In genomic region chr2:105691942-105692341, GRCh38 we compare ENCODE assay signal across 17 cellular contexts. TPM values are rescaled to one million over a fixed set of nuclear protein-coding genes. Genes with fewer than 3 reads are reported as not detected.
DNase-seq lines count a peak whose midpoint lies in the region; ATAC-seq, FAIRE-seq and TF ChIP-seq lines count a peak whose summit lies in the region.
"Had no signal": no experiment of that assay in that cellular context is flagged by ENCODE, and none has a peak within 500 bp of the region (broad histone marks: within the 10 kb centered on the region; RNA-seq: fewer than 3 reads in every experiment).

No MANE protein-coding gene starts in this region.

- no peak overlapping the region for H3K4me3 ChIP-seq in H7 (ENCODE audit: insufficient read depth, low read depth, low read length)
- peak overlapping the region in 1 of 2 donors; percentile 13 for H3K4me3 ChIP-seq in neuronal stem cell (ENCODE audit: low read length in 2 of 2)
- no peak overlapping the region for H3K4me3 ChIP-seq in kidney (ENCODE audit: low read length in 2 of 2)
- no peak overlapping the region for H3K4me3 ChIP-seq in uterus
- H3K4me3 ChIP-seq: tibial nerve had no signal

- H3K36me3 Mint-ChIP-seq in activated naive CD4-positive, alpha-beta T cell treated with anti-CD3 and anti-CD28 coated beads for 36 hours (ENCODE audit: low read depth) = no peaks in the 10 kb centered on the region

- H4K8ac ChIP-seq in neuronal stem cell (ENCODE audit: low read depth, low read length) = no peak overlapping the region

- intact Hi-C loops in kidney (cut with DNase I) (no loop called here), uterus (cut with DNase I; ENCODE audit: low total_unique reads) (no loop called here)
- intact Hi-C loops in activated naive CD4-positive, alpha-beta T cell treated with anti-CD3 and anti-CD28 coated beads for 36 hours (cut with micrococcal nuclease) = no loop called here

- H3K18ac ChIP-seq in neuronal stem cell (ENCODE audit: low read length) = peak overlapping the region; percentile 54

- H3K27me3 Mint-ChIP-seq in activated naive CD4-positive, alpha-beta T cell treated with anti-CD3 and anti-CD28 coated beads for 36 hours (ENCODE audit: low read depth) = no peaks in the 10 kb centered on the region

- H2BK12ac ChIP-seq in neuronal stem cell (ENCODE audit: low read length) = no peak overlapping the region

- H3K79me1 ChIP-seq in neuronal stem cell (ENCODE audit: low read depth, low read length) = no peaks in the 10 kb centered on the region

- no peak overlapping the region for H2AK5ac ChIP-seq in neuronal stem cell (ENCODE audit: low read depth, low read length)

- H3K27me3 ChIP-seq in H7 (ENCODE audit: control insufficient read depth, insufficient read depth, low read length) (no peaks in the 10 kb centered on the region), neuronal stem cell (ENCODE audit: control insufficient read depth in 3 of 3, insufficient read depth in 3 of 3, low read depth in 1 of 3, low read length in 3 of 3) (no peaks in the 10 kb centered on the region), uterus (no peaks in the 10 kb centered on the region)
- H3K27me3 ChIP-seq: tibial nerve had no signal

- ATAC-seq in GM18868 (IDR thresholded peaks at IDR 0.05; ENCODE audit: unreplicated experiment) (peak; percentile 97), HG03571 (IDR thresholded peaks at IDR 0.05; ENCODE audit: unreplicated experiment) (peak; percentile 64)
- ATAC-seq: activated naive CD4-positive, alpha-beta T cell treated with anti-CD3 and anti-CD28 coated beads, Interleukin-2, amount 50 U/mL, for 72 hours had no signal

- H3K36me3 ChIP-seq in H7 (replicated peaks; ENCODE audit: control insufficient read depth, insufficient read depth, low read length) = no peaks in the 10 kb centered on the region
- no peaks in the 10 kb centered on the region for H3K36me3 ChIP-seq in neuronal stem cell (replicated peaks in 1 of 2; ENCODE audit: control insufficient read depth in 2 of 2, insufficient read depth in 2 of 2, low read length in 2 of 2)
- H3K36me3 ChIP-seq in kidney (ENCODE audit: control insufficient read depth in 1 of 2, insufficient read depth in 2 of 2, low read length in 2 of 2) = no peaks in the 10 kb centered on the region
- H3K36me3 ChIP-seq in uterus = no peaks in the 10 kb centered on the region
- H3K36me3 ChIP-seq: tibial nerve had no signal

- no CpG with 5 or more reads among the region's 5 CpGs for WGBS in neuronal stem cell (ENCODE audit: extremely low coverage in 2 of 2, insufficient read length in 2 of 2, insufficient replicate concordance in 1 of 2), 2 donors

- no peak overlapping the region for H3K23ac ChIP-seq in neuronal stem cell (ENCODE audit: low read depth, low read length, poor library complexity)

- no peaks in the 10 kb centered on the region for H3K4me1 Mint-ChIP-seq in activated naive CD4-positive, alpha-beta T cell treated with anti-CD3 and anti-CD28 coated beads for 36 hours (ENCODE audit: low read depth)

- H2BK5ac ChIP-seq in neuronal stem cell (ENCODE audit: low read length) = no peak overlapping the region

- no peak overlapping the region for H3K4me2 ChIP-seq in neuronal stem cell (ENCODE audit: insufficient read depth, low read length, poor library complexity, severe bottlenecking)

- H3K27ac ChIP-seq in neuronal stem cell (replicated peaks; ENCODE audit: low read length) = no peak overlapping the region
- no peak overlapping the region for H3K27ac ChIP-seq in kidney (ENCODE audit: low read depth in 2 of 2, low read length in 2 of 2)
- H3K27ac ChIP-seq in uterus = no peak overlapping the region
- H3K27ac ChIP-seq: tibial nerve had no signal

- no peak overlapping the region for H4K91ac ChIP-seq in neuronal stem cell (ENCODE audit: low read depth, low read length, poor library complexity)

- H3K4me1 ChIP-seq in neuronal stem cell (ENCODE audit: control insufficient read depth in 2 of 2, insufficient read depth in 1 of 2, low read depth in 1 of 2, low read length in 2 of 2) (peaks cover 0 to 2% of the 10 kb centered on the region in 2 donors), kidney (ENCODE audit: control insufficient read depth in 1 of 2, insufficient read depth in 1 of 2, low read depth in 1 of 2, low read length in 2 of 2) (no peaks in the 10 kb centered on the region), uterus (no peaks in the 10 kb centered on the region)

- H2BK120ac ChIP-seq in neuronal stem cell (ENCODE audit: low read depth, low read length) = no peak overlapping the region

- no peak for FAIRE-seq in kidney (lab: Jason Lieb, UNC)
- FAIRE-seq: bronchial epithelial cell had no signal

- H3K9me3 ChIP-seq in neuronal stem cell (replicated peaks in 1 of 2; ENCODE audit: control insufficient read depth in 2 of 2, insufficient read depth in 1 of 2, low read depth in 1 of 2, low read length in 2 of 2) (no peaks in the 10 kb centered on the region), kidney (ENCODE audit: control insufficient read depth in 1 of 2, low read length in 2 of 2) (no peaks in the 10 kb centered on the region), uterus (no peaks in the 10 kb centered on the region)
- H3K9me3 ChIP-seq: tibial nerve had no signal

- no peak overlapping the region for H3K14ac ChIP-seq in neuronal stem cell (ENCODE audit: low read length)

- CTCF ChIA-PET in activated naive CD4-positive, alpha-beta T cell treated with anti-CD3 and anti-CD28 coated beads for 36 hours (lab: Charles Lee) = no interaction called here

- peak overlapping the region; percentile 13 for H2AFZ ChIP-seq in neuronal stem cell (ENCODE audit: low read length)

- DNase-seq in H7 (peak; percentile 29), neuronal stem cell (ENCODE audit: low spot score) (no peak), kidney (no peak), uterus (no peak), NCI-H2171 treated with DMSO at 0.1 percent for 48 hours (lab: John Stamatoyannopoulos, UW) (no peak)
- no peak for DNase-seq in activated naive CD4-positive, alpha-beta T cell treated with anti-CD3 and anti-CD28 coated beads for 36 hours
- DNase-seq: effector CD4-positive, alpha-beta T cell; HFFc6; KG1; NCI-H1436; NCI-H510A treated with DMSO at 0.1 percent for 48 hours; posterior cingulate gyrus had no signal

- H3K4me3 Mint-ChIP-seq in activated naive CD4-positive, alpha-beta T cell treated with anti-CD3 and anti-CD28 coated beads for 36 hours = no peak overlapping the region
- H3K4me3 Mint-ChIP-seq: HFFc6 had no signal

- H3K4ac ChIP-seq in neuronal stem cell (ENCODE audit: low read length) = no peak overlapping the region

- TF ChIP-seq POLR2A in uterus (IDR thresholded peaks at IDR 0.05) = no peak

- H3K9me3 Mint-ChIP-seq in activated naive CD4-positive, alpha-beta T cell treated with anti-CD3 and anti-CD28 coated beads for 36 hours = no peaks in the 10 kb centered on the region
- H3K9me3 Mint-ChIP-seq: HFFc6 had no signal

- H3K9ac ChIP-seq in neuronal stem cell (ENCODE audit: low read depth, low read length, poor library complexity) (no peak overlapping the region), kidney (ENCODE audit: low read length in 2 of 2) (no peak overlapping the region)

- H2BK15ac ChIP-seq in neuronal stem cell (ENCODE audit: low read length) = no peak overlapping the region

- no peak overlapping the region for H3K27ac Mint-ChIP-seq in activated naive CD4-positive, alpha-beta T cell treated with anti-CD3 and anti-CD28 coated beads for 36 hours
- H3K27ac Mint-ChIP-seq: activated naive CD4-positive, alpha-beta T cell treated with anti-CD3 and anti-CD28 coated beads, Interleukin-2, amount 50 U/mL, for 72 hours; HFFc6 had no signal

- TF ChIP-seq CTCF in kidney (IDR thresholded peaks at IDR 0.05; ENCODE audit: borderline replicate concordance, extremely low read depth, insufficient read depth) (no peak), uterus (IDR thresholded peaks at IDR 0.05) (no peak)

RNA-seq across cellular contexts. Expression of gene NCK2, which starts 52.8 kb away (rescaled TPM):
- 69.8 and 80.3 TPM in 2 replicates for total RNA-seq in H7 (2014; rRNA removed; shearing (Covaris generic))
- 37.1 TPM for polyA plus RNA-seq in neuronal stem cell (2013, experiment 1 of 2)
- 37.6 TPM for polyA plus RNA-seq in neuronal stem cell (2013, experiment 2 of 2)
- 52.9 TPM for total RNA-seq in kidney
- 22.8 TPM for polyA plus RNA-seq in kidney (ENCODE audit: insufficient read depth, low read depth, low replicate concordance)
- 10 to 100 TPM; 14.7 to 47.5 (median 29.3) TPM for total RNA-seq in uterus
- 100 to 1,000 TPM; 106 to 113 TPM for total RNA-seq in activated naive CD4-positive, alpha-beta T cell treated with anti-CD3 and anti-CD28 coated beads for 36 hours
